Comparison of ENCODE assay signal across 8 cellular contexts in genomic region chr7:102287082-102287464, GRCh38. TPM values are rescaled to one million over a fixed set of nuclear protein-coding genes. Genes with fewer than 3 reads are reported as not detected.
A peak's percentile ranks its signal among the peaks of the same experiment; 100 is the strongest.
DNase-seq lines count a peak whose midpoint lies in the region; ATAC-seq and TF ChIP-seq lines count a peak whose summit lies in the region.

No MANE protein-coding gene starts in this region.

- DNase-seq in Calu3 (no peak), breast epithelium (ENCODE audit: low spot score in 2 of 2) (no peak), GM20000 (ENCODE audit: low spot score) (no peak), NCI-H2081 treated with DMSO at 0.1 percent for 48 hours (lab: John Stamatoyannopoulos, UW) (no peak), NCI-H1417 (lab: John Stamatoyannopoulos, UW) (no peak), GM13977 (ENCODE audit: low spot score) (no peak)

- H3K4me3 ChIP-seq in breast epithelium = peak overlapping the region; percentile 77 to 91 (median 81)
- H3K4me3 ChIP-seq in mucosa of rectum (ENCODE audit: low read length in 2 of 2) = peak overlapping the region; percentile 78 to 80

- H3K4me3 Mint-ChIP-seq in Calu3 (ENCODE audit: low read depth, unreplicated experiment) = peak overlapping the region; percentile 63

- TF ChIP-seq POLR2A in breast epithelium (IDR thresholded peaks at IDR 0.05) = no peak

- no peaks in the 10 kb centered on the region for H3K9me3 Mint-ChIP-seq in Calu3 (ENCODE audit: low read depth, unreplicated experiment)

- in situ Hi-C loops in GM13977 (cut with MboI; ENCODE audit: low pct_unique_long_range_greater_than_20kb, low sequenced_read_pairs, unreplicated experiment) = no loop called here

- H3K27me3 Mint-ChIP-seq in Calu3 (ENCODE audit: unreplicated experiment) = no peaks in the 10 kb centered on the region

- CTCF ChIA-PET in Calu3 (lab: Charles Lee) = no interaction called here

- H3K36me3 Mint-ChIP-seq in Calu3 (ENCODE audit: insufficient read depth, unreplicated experiment) = peaks cover 22% of the 10 kb centered on the region

- H3K9me3 ChIP-seq in breast epithelium = no peaks in the 10 kb centered on the region
- no peaks in the 10 kb centered on the region for H3K9me3 ChIP-seq in mucosa of rectum (ENCODE audit: control insufficient read depth in 2 of 2, low read length in 2 of 2)

- intact Hi-C loops in Calu3 (cut with micrococcal nuclease; ENCODE audit: unreplicated experiment) = no loop called here
- intact Hi-C loops in breast epithelium (cut with DNase I; ENCODE audit: low total_unique reads) = no loop called here

- no TSS peak for BruUV-seq in Calu3 (replicated peaks; lab: Mats Ljungman, UMichigan)

- TF ChIP-seq CTCF in Calu3 (IDR thresholded peaks at IDR 0.05; ENCODE audit: unreplicated experiment) (no peak), breast epithelium (IDR thresholded peaks at IDR 0.05) (no peak), GM20000 (IDR thresholded peaks at IDR 0.05; ENCODE audit: extremely low read depth, missing control alignments) (no peak), GM13977 (IDR thresholded peaks at IDR 0.05; ENCODE audit: extremely low read depth, insufficient read depth, missing control alignments) (no peak)

- peak; percentile 4 for ATAC-seq in HG03342 (IDR thresholded peaks at IDR 0.05; ENCODE audit: unreplicated experiment)

- H3K27me3 ChIP-seq in breast epithelium = no peaks in the 10 kb centered on the region
- no peaks in the 10 kb centered on the region for H3K27me3 ChIP-seq in mucosa of rectum (ENCODE audit: control insufficient read depth in 2 of 2, insufficient read depth in 2 of 2, low read length in 2 of 2)

- peak overlapping the region; percentile 56 to 67 for H3K9ac ChIP-seq in mucosa of rectum (ENCODE audit: low read depth in 1 of 2, low read length in 2 of 2)

- H3K27ac ChIP-seq in breast epithelium (peak overlapping the region; percentile 5 to 45), mucosa of rectum (ENCODE audit: low read depth in 2 of 2, low read length in 2 of 2) (peak overlapping the region in 1 of 2 donors; percentile 38)

- peaks cover 7% of the 10 kb centered on the region for H3K4me1 Mint-ChIP-seq in Calu3 (ENCODE audit: low read depth, unreplicated experiment)

- H3K27ac Mint-ChIP-seq in Calu3 (ENCODE audit: unreplicated experiment) = no peak overlapping the region

- H3K4me1 ChIP-seq in breast epithelium (peaks cover 0 to 4% of the 10 kb centered on the region in 2 donors), mucosa of rectum (ENCODE audit: control insufficient read depth in 2 of 2, insufficient read depth in 2 of 2, low read length in 2 of 2) (peaks cover 2 to 12% of the 10 kb centered on the region in 2 donors)

- H3K36me3 ChIP-seq in breast epithelium (no peaks in the 10 kb centered on the region), mucosa of rectum (ENCODE audit: control insufficient read depth in 2 of 2, insufficient read depth in 2 of 2, low read length in 2 of 2) (no peaks in the 10 kb centered on the region)

RNA-seq across cellular contexts. Expression of gene SH2B2, which starts 0.4 kb away (rescaled TPM):
- total RNA-seq in Calu3 (2022) = 2.7 and 3.7 TPM in 2 replicates
- total RNA-seq in breast epithelium = 1 to 10 TPM; 1.6 to 6.6 (median 4.0) TPM
